ENCODE assay signal across 9 cellular contexts in the genomic region with DNA sequence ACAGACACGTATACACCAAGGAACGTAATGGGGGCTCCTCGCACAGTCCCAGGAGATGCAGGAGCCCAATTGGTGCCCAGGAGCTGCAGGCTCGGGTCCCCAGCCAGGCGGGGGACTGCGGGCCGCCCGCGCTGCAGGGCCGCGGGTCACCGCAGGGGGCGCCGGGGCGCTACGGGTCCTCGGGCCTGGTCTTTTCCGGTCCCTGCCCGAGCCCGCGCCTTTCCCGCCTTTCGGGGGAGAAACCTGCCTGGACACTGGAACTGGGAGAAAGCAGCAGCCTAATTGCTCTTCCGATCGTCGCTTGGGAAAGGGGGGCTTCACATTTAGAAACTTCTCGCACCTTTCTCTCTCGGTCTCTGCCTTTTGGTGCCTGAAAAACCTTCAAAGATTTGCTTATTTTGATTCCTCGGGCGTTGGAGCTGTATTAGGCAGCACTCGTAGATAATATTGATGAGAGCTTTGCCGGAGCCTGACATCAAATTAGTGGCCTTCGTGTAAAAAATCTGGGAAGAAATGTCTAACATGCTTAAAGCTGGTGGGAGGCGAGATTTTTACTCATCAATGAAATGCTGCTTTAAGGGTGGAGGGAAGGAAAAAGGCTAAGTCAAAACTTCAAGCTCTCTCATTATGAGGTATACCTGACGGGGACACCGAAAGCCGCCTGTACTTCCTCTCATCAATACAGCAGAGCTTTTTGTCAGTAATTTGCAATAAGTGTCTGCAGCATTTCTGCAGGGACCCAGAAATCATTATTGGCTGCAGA. TPM values are rescaled to one million over a fixed set of nuclear protein-coding genes. Genes with fewer than 3 reads are reported as not detected.
DNase-seq lines count a peak whose midpoint lies in the region; ATAC-seq and TF ChIP-seq lines count a peak whose summit lies in the region.
"Had no signal": no experiment of that assay in that cellular context is flagged by ENCODE, and none has a peak within 500 bp of the region (broad histone marks: within the 10 kb centered on the region; RNA-seq: fewer than 3 reads in every experiment).

No MANE protein-coding gene starts in this region.

- H3K4me2 ChIP-seq in Karpas-422 (ENCODE audit: low read depth, low read length, poor library complexity, severe bottlenecking) = no peak overlapping the region

- no peaks in the 10 kb centered on the region for H3K36me3 ChIP-seq in Karpas-422 (ENCODE audit: insufficient read depth, low read length)

- H3K27ac ChIP-seq in Karpas-422 (ENCODE audit: low read length) = no peak overlapping the region

- H3K79me2 ChIP-seq in Karpas-422 (ENCODE audit: low read length) = no peaks in the 10 kb centered on the region

- peak; percentile 85 for TF ChIP-seq CTCF in type B pancreatic cell (conservative IDR thresholded peaks at IDR 0.05)

- peak overlapping the region; percentile 19 for H3K4me3 Mint-ChIP-seq in activated naive CD4-positive, alpha-beta T cell treated with anti-CD3 and anti-CD28 coated beads, Interleukin-2, amount 50 U/mL, for 24 hours
- H3K4me3 Mint-ChIP-seq in type B pancreatic cell = peak overlapping the region; percentile 83

- no peak overlapping the region for H3K9ac ChIP-seq in Karpas-422 (ENCODE audit: low read length)

- peaks cover 39% of the 10 kb centered on the region for H3K4me1 Mint-ChIP-seq in activated naive CD4-positive, alpha-beta T cell treated with anti-CD3 and anti-CD28 coated beads, Interleukin-2, amount 50 U/mL, for 24 hours
- H3K4me1 Mint-ChIP-seq in type B pancreatic cell (ENCODE audit: unreplicated experiment) = peaks cover 26% of the 10 kb centered on the region

- no peak overlapping the region for H3K4me3 ChIP-seq in Karpas-422 (ENCODE audit: low read length)

- H3K27me3 ChIP-seq in Karpas-422 (ENCODE audit: low read length) = no peaks in the 10 kb centered on the region

- H2AFZ ChIP-seq in Karpas-422 (ENCODE audit: low read length) = no peak overlapping the region

- H3K4me1 ChIP-seq in Karpas-422 (ENCODE audit: low read length) = no peaks in the 10 kb centered on the region

- no peaks in the 10 kb centered on the region for H3K9me2 ChIP-seq in Karpas-422 (replicated peaks; ENCODE audit: insufficient read depth, low read length)

- H3K27ac Mint-ChIP-seq in activated naive CD4-positive, alpha-beta T cell treated with anti-CD3 and anti-CD28 coated beads, Interleukin-2, amount 50 U/mL, for 24 hours = no peak overlapping the region
- no peak overlapping the region for H3K27ac Mint-ChIP-seq in type B pancreatic cell

- peaks cover 10% of the 10 kb centered on the region for H3K36me3 Mint-ChIP-seq in activated naive CD4-positive, alpha-beta T cell treated with anti-CD3 and anti-CD28 coated beads, Interleukin-2, amount 50 U/mL, for 24 hours
- no peaks in the 10 kb centered on the region for H3K36me3 Mint-ChIP-seq in type B pancreatic cell

- H3K9me3 Mint-ChIP-seq in activated naive CD4-positive, alpha-beta T cell treated with anti-CD3 and anti-CD28 coated beads, Interleukin-2, amount 50 U/mL, for 24 hours = peaks cover 14% of the 10 kb centered on the region
- no peaks in the 10 kb centered on the region for H3K9me3 Mint-ChIP-seq in type B pancreatic cell

- ATAC-seq in SK-N-SH treated with all-trans-retinoic acid at 6 μM for 48 hours (peak; percentile 63), GM21381 (IDR thresholded peaks at IDR 0.05; ENCODE audit: unreplicated experiment) (no peak)

- no peak for DNase-seq in activated naive CD4-positive, alpha-beta T cell (lab: John Stamatoyannopoulos, UW)
- DNase-seq in iPS-NIHi11 (ENCODE audit: low spot score) = peak; percentile 88
- DNase-seq in type B pancreatic cell (ENCODE audit: extremely low spot score, unreplicated experiment) = no peak
- no peak for DNase-seq in stimulated activated CD4-positive, alpha-beta T cell treated with anti-CD3 and anti-CD28 coated beads, Interleukin-1b, Interleukin-23, amount 100 ng/mL, for 48 hours
- no peak for DNase-seq in Karpas-422
- DNase-seq: COR-L47 had no signal

- H4K20me1 ChIP-seq in Karpas-422 (ENCODE audit: insufficient read depth, low read depth, low read length) = no peaks in the 10 kb centered on the region

- H3K27me3 Mint-ChIP-seq in activated naive CD4-positive, alpha-beta T cell treated with anti-CD3 and anti-CD28 coated beads, Interleukin-2, amount 50 U/mL, for 24 hours = peaks cover 71% of the 10 kb centered on the region
- peaks cover 99% of the 10 kb centered on the region for H3K27me3 Mint-ChIP-seq in type B pancreatic cell

- no peaks in the 10 kb centered on the region for H3K9me3 ChIP-seq in Karpas-422 (ENCODE audit: low read length)

TF ChIP-seq in SK-N-SH treated with all-trans-retinoic acid at 6 μM for 48 hours, 23 proteins besides CTCF, POLR2A, EP300 and RAD21:
- no peak for TF ChIP-seq CREB5 (CRISPR knock-in tag; IDR thresholded peaks at IDR 0.05; ENCODE audit: low read depth)
- no peak for TF ChIP-seq GLIS3 (CRISPR knock-in tag; IDR thresholded peaks at IDR 0.05)
- TF ChIP-seq ISL1 (CRISPR knock-in tag; IDR thresholded peaks at IDR 0.05) = no peak
- no peak for TF ChIP-seq TOX (CRISPR knock-in tag; IDR thresholded peaks at IDR 0.05; ENCODE audit: borderline replicate concordance)
- no peak for TF ChIP-seq BACH2 (CRISPR knock-in tag; IDR thresholded peaks at IDR 0.05; ENCODE audit: borderline replicate concordance)
- TF ChIP-seq OSR1 (CRISPR knock-in tag; IDR thresholded peaks at IDR 0.05) = no peak
- no peak for TF ChIP-seq ESRRG (CRISPR knock-in tag; IDR thresholded peaks at IDR 0.05)
- TF ChIP-seq, protein P1, sequence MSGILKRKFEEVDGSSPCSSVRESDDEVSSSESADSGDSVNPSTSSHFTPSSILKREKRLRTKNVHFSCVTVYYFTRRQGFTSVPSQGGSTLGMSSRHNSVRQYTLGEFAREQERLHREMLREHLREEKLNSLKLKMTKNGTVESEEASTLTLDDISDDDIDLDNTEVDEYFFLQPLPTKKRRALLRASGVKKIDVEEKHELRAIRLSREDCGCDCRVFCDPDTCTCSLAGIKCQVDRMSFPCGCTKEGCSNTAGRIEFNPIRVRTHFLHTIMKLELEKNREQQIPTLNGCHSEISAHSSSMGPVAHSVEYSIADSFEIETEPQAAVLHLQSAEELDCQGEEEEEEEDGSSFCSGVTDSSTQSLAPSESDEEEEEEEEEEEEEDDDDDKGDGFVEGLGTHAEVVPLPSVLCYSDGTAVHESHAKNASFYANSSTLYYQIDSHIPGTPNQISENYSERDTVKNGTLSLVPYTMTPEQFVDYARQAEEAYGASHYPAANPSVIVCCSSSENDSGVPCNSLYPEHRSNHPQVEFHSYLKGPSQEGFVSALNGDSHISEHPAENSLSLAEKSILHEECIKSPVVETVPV (CRISPR knock-in tag; IDR thresholded peaks at IDR 0.05) = no peak
- no peak for TF ChIP-seq ZNF565 (CRISPR knock-in tag; conservative IDR thresholded peaks at IDR 0.05; ENCODE audit: low read depth)

RNA-seq across cellular contexts. Expression of gene BARHL2, which starts 12.6 kb away (rescaled TPM):
- total RNA-seq in type B pancreatic cell (ENCODE audit: low replicate concordance) = 14.8 TPM in 1 of 2 replicates, not detected in the other
- total RNA-seq in Karpas-422 (2014; rRNA removed; shearing (Covaris generic); ENCODE audit: low replicate concordance) = not detected in 2 replicates
